1 cellular context compared by ENCODE assay signal in the genomic region with DNA sequence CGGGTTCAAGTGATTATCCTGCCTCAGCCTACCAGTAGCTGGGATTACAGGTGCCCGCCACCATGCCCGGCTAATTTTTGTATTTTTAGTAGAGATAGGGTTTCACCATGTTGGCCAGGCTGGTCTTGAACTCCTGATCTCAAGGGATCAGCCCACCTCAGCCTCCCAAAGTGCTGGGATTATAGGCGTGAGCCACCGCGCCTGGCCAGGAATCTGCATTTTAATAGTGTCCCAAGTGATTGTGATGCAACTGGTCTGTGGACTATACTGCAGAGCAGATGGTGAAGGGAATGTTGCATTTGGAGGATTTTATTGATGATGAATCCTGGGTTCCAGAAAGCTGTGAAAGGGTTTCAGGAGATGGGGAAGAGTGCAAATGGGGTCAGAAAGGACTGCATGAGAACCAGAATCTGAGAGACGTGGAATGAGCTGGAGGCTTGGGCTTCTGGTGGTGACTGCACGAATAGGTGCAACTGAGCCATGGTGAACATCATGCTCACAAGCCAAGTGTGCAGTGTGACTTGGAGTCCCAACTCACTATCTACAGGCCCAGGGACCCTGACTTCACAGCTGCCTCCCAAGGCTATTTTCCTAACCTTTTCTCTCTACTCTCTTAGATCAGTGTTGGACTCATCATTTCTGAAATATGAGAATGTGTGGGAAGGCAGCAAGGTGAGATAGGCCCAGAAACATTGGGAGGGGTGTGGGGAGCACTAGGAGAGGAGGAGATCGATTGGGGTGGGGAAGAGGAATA.
TF ChIP-seq lines count a peak whose summit lies in the region.

No MANE protein-coding gene starts in this region.

TF ChIP-seq in IMR-90, 13 proteins besides CTCF, POLR2A, EP300 and RAD21:
- TF ChIP-seq CHD1 (IDR thresholded peaks at IDR 0.05; ENCODE audit: low read depth, low read length), result no peak
- TF ChIP-seq BHLHE40 (IDR thresholded peaks at IDR 0.05; ENCODE audit: low read depth, low read length), result no peak
- TF ChIP-seq, protein P1, sequence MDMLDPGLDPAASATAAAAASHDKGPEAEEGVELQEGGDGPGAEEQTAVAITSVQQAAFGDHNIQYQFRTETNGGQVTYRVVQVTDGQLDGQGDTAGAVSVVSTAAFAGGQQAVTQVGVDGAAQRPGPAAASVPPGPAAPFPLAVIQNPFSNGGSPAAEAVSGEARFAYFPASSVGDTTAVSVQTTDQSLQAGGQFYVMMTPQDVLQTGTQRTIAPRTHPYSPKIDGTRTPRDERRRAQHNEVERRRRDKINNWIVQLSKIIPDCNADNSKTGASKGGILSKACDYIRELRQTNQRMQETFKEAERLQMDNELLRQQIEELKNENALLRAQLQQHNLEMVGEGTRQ (IDR thresholded peaks at IDR 0.05; ENCODE audit: low read depth, low read length), result no peak
- no peak for TF ChIP-seq RCOR1 (IDR thresholded peaks at IDR 0.05; ENCODE audit: insufficient replicate concordance, low read length)
- TF ChIP-seq RFX5 (IDR thresholded peaks at IDR 0.05; ENCODE audit: low read depth, low read length), result no peak
